In genomic region chr1:245091818-245092637, GRCh38 we compare ENCODE assay signal across 10 cellular contexts.
DNase-seq lines count a peak whose midpoint lies in the region; ATAC-seq, FAIRE-seq and TF ChIP-seq lines count a peak whose summit lies in the region.
"Had no signal": no experiment of that assay in that cellular context is flagged by ENCODE, and none has a peak within 500 bp of the region (broad histone marks: within the 10 kb centered on the region; RNA-seq: fewer than 3 reads in every experiment).

No MANE protein-coding gene starts in this region.

- no peak for ATAC-seq in GM19324 (IDR thresholded peaks at IDR 0.05; ENCODE audit: low FRiP score, unreplicated experiment)

- H3K27ac ChIP-seq in HUES64 (ENCODE audit: low read depth, low read length), result 0 out of 2 replicates have a peak overlapping the region, but pooled peaks have one; percentile 4

- 86% methylated on average over 10 of the region's 12 CpGs for WGBS in HUES64

- peak overlapping the region; percentile 20; the same call in 1 of the 2 replicates for H3K9ac ChIP-seq in HUES64 (ENCODE audit: low read depth, low read length)

- FAIRE-seq in bronchial epithelial cell (lab: Jason Lieb, UNC), result no peak

- DNase-seq in BE2C, result peak; percentile 85
- DNase-seq in bronchial epithelial cell (ENCODE audit: low read depth), result peak; percentile 97
- DNase-seq in lung microvascular endothelial cell (ENCODE audit: low read depth in 2 of 2), result peak; percentile 98 to 100
- no peak for DNase-seq in NCI-H345 treated with DMSO at 0.1 percent for 48 hours (lab: John Stamatoyannopoulos, UW; ENCODE audit: unreplicated experiment)
- DNase-seq in UCSD-AML1 (lab: John Stamatoyannopoulos, UW; ENCODE audit: unreplicated experiment), result no peak
- DNase-seq in NCI-H146 treated with DMSO at 0.1 percent for 48 hours (lab: John Stamatoyannopoulos, UW; ENCODE audit: unreplicated experiment), result no peak
- DNase-seq: activated effector memory CD4-positive, alpha-beta T cell treated with anti-CD3 and anti-CD28 coated beads, Interleukin-2, amount 50 U/mL, for 16 hours; NCI-H1048 had no signal

- H3K4me3 ChIP-seq in BE2C (ENCODE audit: low read depth, low read length) (no peak overlapping the region), HUES64 (ENCODE audit: low read length) (no peak overlapping the region), bronchial epithelial cell (ENCODE audit: low read depth, low read length) (no peak overlapping the region)

- H3K9me3 ChIP-seq in BE2C (no peaks in the 10 kb centered on the region), HUES64 (ENCODE audit: insufficient read depth, low read depth, low read length) (no peaks in the 10 kb centered on the region)

- H3K27me3 ChIP-seq in BE2C, result no peaks in the 10 kb centered on the region
- no peaks in the 10 kb centered on the region for H3K27me3 ChIP-seq in HUES64 (ENCODE audit: insufficient read depth, low read length)
- H3K27me3 ChIP-seq in bronchial epithelial cell (ENCODE audit: control insufficient read depth, insufficient read depth, low read length), result no peaks in the 10 kb centered on the region

- H3K4me1 ChIP-seq in BE2C (peaks cover 33% of the 10 kb centered on the region), HUES64 (ENCODE audit: insufficient read depth, low read length) (peaks cover 6% of the 10 kb centered on the region; the same call in 1 of the 2 replicates)

- no peak for TF ChIP-seq CTCF in BE2C (IDR thresholded peaks at IDR 0.05; ENCODE audit: low read depth, low read length)
- no peak for TF ChIP-seq CTCF in bronchial epithelial cell (IDR thresholded peaks at IDR 0.05; ENCODE audit: insufficient read depth, low read length, severe bottlenecking)

- no peaks in the 10 kb centered on the region; the same call in 1 of the 2 replicates for H3K36me3 ChIP-seq in BE2C
- H3K36me3 ChIP-seq in HUES64 (ENCODE audit: insufficient read depth, low read length), result 0 out of 2 replicates have a peak, but pooled peaks cover 2% of the 10 kb centered on the region
- H3K36me3 ChIP-seq in bronchial epithelial cell (ENCODE audit: control insufficient read depth, insufficient read depth, low read length), result no peaks in the 10 kb centered on the region

Comparison
In these comparisons a context has a peak if more than half of its experiments do, and no peak if none do; other contexts are left out.
1. DNase-seq: peak in BE2C (single experiment), bronchial epithelial cell (single experiment) and lung microvascular endothelial cell (2 of 2); none in NCI-H345 treated with DMSO at 0.1 percent for 48 hours (single experiment), UCSD-AML1 (single experiment) and NCI-H146 treated with DMSO at 0.1 percent for 48 hours (single experiment).